16 cellular contexts compared by ENCODE assay signal in the genomic region with DNA sequence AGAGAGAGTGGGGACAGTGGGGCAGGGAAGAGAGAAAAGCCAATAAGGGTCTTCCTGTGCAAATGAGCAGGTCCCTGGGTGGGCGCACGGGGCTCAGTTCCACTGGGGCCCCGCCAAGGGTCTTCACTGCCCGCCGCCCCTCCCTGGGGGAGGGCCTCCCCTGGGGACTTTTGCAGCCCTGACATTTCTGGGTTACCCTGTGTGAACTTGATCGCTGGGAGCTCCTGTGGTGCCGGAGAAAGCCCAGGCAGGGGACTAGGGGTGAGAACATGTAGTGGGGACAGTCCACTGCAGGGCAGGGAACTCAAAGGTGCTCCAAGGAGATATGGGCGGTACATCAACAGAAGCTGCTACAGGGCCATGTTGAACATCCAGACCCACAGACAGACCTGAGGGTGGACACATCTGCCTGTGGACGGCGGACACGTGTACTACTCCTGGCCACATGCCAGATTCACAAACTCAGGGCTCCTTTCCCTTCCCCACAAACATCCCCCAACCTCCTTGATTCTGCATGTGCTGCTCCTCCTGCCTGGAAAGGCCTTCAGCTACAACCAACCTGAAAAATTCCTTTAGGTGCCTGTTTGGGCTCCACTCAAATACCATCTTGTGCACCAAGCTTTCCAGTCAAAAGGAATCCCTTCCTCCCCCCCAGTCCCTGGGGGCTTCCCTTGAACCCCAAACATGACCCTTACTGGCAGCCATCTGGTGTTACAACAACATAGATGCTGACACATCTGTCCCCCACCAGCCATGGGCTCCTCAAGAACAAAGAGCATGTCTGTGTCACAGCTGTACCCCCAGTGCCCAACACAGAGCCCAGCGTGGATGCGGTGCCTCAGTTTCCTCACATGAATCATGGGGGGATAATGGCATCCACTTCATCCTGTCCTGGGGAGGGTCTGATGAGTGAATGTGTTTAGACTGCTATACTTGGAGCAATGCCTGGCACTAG. TPM values are rescaled to one million over a fixed set of nuclear protein-coding genes. Genes with fewer than 3 reads are reported as not detected.
DNase-seq lines count a peak whose midpoint lies in the region; ATAC-seq lines count a peak whose summit lies in the region.
"Had no signal": no experiment of that assay in that cellular context is flagged by ENCODE, and none has a peak within 500 bp of the region (broad histone marks: within the 10 kb centered on the region; RNA-seq: fewer than 3 reads in every experiment).

No MANE protein-coding gene starts in this region.

- no peak overlapping the region for H3K4me3 Mint-ChIP-seq in activated T-cell treated with anti-CD3 and anti-CD28 coated beads, Interleukin-2, amount 50 U/mL, for 24 hours
- no peak overlapping the region for H3K4me3 Mint-ChIP-seq in activated CD4-positive, alpha-beta memory T cell treated with anti-CD3 and anti-CD28 coated beads, Interleukin-2, amount 10 ng/mL, durations not matched to agents 7 days and 5 days
- no peak overlapping the region for H3K4me3 Mint-ChIP-seq in stimulated activated naive B cell treated with anti-CD40 and anti-IgM and Interleukin-4, amounts not matched to agents 10 μg/mL and 1 μg/mL and 100 μg/mL, for 72 hours
- H3K4me3 Mint-ChIP-seq: activated CD4-positive, alpha-beta T cell treated with anti-CD3 and anti-CD28 coated beads for 36 hours had no signal

- in situ Hi-C loops in KBM-7 (cut with MboI; ENCODE audit: low pct_unique_long_range_greater_than_20kb, low sequenced_read_pairs) = no loop called here

- no peaks in the 10 kb centered on the region for H3K9me3 Mint-ChIP-seq in activated T-cell treated with anti-CD3 and anti-CD28 coated beads, Interleukin-2, amount 50 U/mL, for 24 hours
- no peaks in the 10 kb centered on the region for H3K9me3 Mint-ChIP-seq in activated CD4-positive, alpha-beta memory T cell treated with anti-CD3 and anti-CD28 coated beads, Interleukin-2, amount 10 ng/mL, durations not matched to agents 7 days and 5 days
- no peaks in the 10 kb centered on the region for H3K9me3 Mint-ChIP-seq in stimulated activated naive B cell treated with anti-CD40 and anti-IgM and Interleukin-4, amounts not matched to agents 10 μg/mL and 1 μg/mL and 100 μg/mL, for 72 hours

- CTCF ChIA-PET in activated CD4-positive, alpha-beta memory T cell treated with anti-CD3 and anti-CD28 coated beads, Interleukin-2, amount 10 ng/mL, durations not matched to agents 7 days and 5 days (lab: Charles Lee) = interaction anchor here (1.1 kb wide), 1 partner anchor 13 kb away, joined by 3 read pairs; no protein-coding TSS in a partner anchor

- H3K27ac Mint-ChIP-seq in activated T-cell treated with anti-CD3 and anti-CD28 coated beads, Interleukin-2, amount 50 U/mL, for 24 hours = no peak overlapping the region
- H3K27ac Mint-ChIP-seq in activated CD4-positive, alpha-beta memory T cell treated with anti-CD3 and anti-CD28 coated beads, Interleukin-2, amount 10 ng/mL, durations not matched to agents 7 days and 5 days = peak overlapping the region; percentile 42
- H3K27ac Mint-ChIP-seq in stimulated activated naive B cell treated with anti-CD40 and anti-IgM and Interleukin-4, amounts not matched to agents 10 μg/mL and 1 μg/mL and 100 μg/mL, for 72 hours = peak overlapping the region; percentile 93
- H3K27ac Mint-ChIP-seq: activated CD4-positive, alpha-beta T cell treated with anti-CD3 and anti-CD28 coated beads for 36 hours had no signal

- peaks cover 82% of the 10 kb centered on the region for H3K4me1 Mint-ChIP-seq in activated T-cell treated with anti-CD3 and anti-CD28 coated beads, Interleukin-2, amount 50 U/mL, for 24 hours (ENCODE audit: low read depth)
- H3K4me1 Mint-ChIP-seq in activated CD4-positive, alpha-beta memory T cell treated with anti-CD3 and anti-CD28 coated beads, Interleukin-2, amount 10 ng/mL, durations not matched to agents 7 days and 5 days = peaks cover 84% of the 10 kb centered on the region
- peaks cover 78 to 97% of the 10 kb centered on the region in 2 donors for H3K4me1 Mint-ChIP-seq in stimulated activated naive B cell treated with anti-CD40 and anti-IgM and Interleukin-4, amounts not matched to agents 10 μg/mL and 1 μg/mL and 100 μg/mL, for 72 hours

- peak; percentile 29 for DNase-seq in activated T-cell treated with anti-CD3 and anti-CD28 coated beads, Interleukin-2, amount 50 U/mL, for 24 hours
- DNase-seq in activated T-cell treated with anti-CD3 and anti-CD28 coated beads, Interleukin-2, amount 50 U/mL, for 48 hours = no peak
- no peak for DNase-seq in activated CD4-positive, alpha-beta memory T cell treated with anti-CD3 and anti-CD28 coated beads, Interleukin-2, amount 10 ng/mL, durations not matched to agents 7 days and 5 days
- peak; percentile 47 for DNase-seq in islet precursor cell
- DNase-seq in stimulated activated naive B cell treated with anti-CD40 and anti-IgM and Interleukin-4, amounts not matched to agents 10 μg/mL and 1 μg/mL and 100 μg/mL, for 72 hours = no peak
- no peak for DNase-seq in amygdala (lab: John Stamatoyannopoulos, UW)
- no peak for DNase-seq in KBM-7
- DNase-seq: activated CD4-positive, alpha-beta T cell treated with anti-CD3 and anti-CD28 coated beads for 36 hours; gastrocnemius medialis; NCI-H187; NCI-H446; SHP77; stimulated activated naive CD4-positive, alpha-beta T cell treated with Interleukin-2 at 50 U/mL for 16 hours had no signal

- ATAC-seq in stimulated activated naive B cell treated with anti-CD40 and anti-IgM and Interleukin-4, amounts not matched to agents 10 μg/mL and 1 μg/mL and 100 μg/mL, for 72 hours (replicated peaks) = no peak
- no peak for ATAC-seq in HG02571 (IDR thresholded peaks at IDR 0.05; ENCODE audit: unreplicated experiment)
- ATAC-seq: A549; activated CD4-positive, alpha-beta T cell treated with anti-CD3 and anti-CD28 coated beads for 36 hours; gastrocnemius medialis; GM12878 had no signal

- POLR2A ChIA-PET in activated CD4-positive, alpha-beta memory T cell treated with anti-CD3 and anti-CD28 coated beads, Interleukin-2, amount 10 ng/mL, durations not matched to agents 7 days and 5 days (lab: Charles Lee) = interaction anchor here (1.4 to 5.8 kb wide), 2 partner anchors 11 to 72 kb away, joined by 4 to 68 read pairs; no protein-coding TSS in a partner anchor

- H3K27me3 Mint-ChIP-seq in activated T-cell treated with anti-CD3 and anti-CD28 coated beads, Interleukin-2, amount 50 U/mL, for 24 hours = no peaks in the 10 kb centered on the region
- no peaks in the 10 kb centered on the region for H3K27me3 Mint-ChIP-seq in activated CD4-positive, alpha-beta memory T cell treated with anti-CD3 and anti-CD28 coated beads, Interleukin-2, amount 10 ng/mL, durations not matched to agents 7 days and 5 days
- no peaks in the 10 kb centered on the region for H3K27me3 Mint-ChIP-seq in stimulated activated naive B cell treated with anti-CD40 and anti-IgM and Interleukin-4, amounts not matched to agents 10 μg/mL and 1 μg/mL and 100 μg/mL, for 72 hours
- H3K27me3 Mint-ChIP-seq: activated CD4-positive, alpha-beta T cell treated with anti-CD3 and anti-CD28 coated beads for 36 hours had no signal

- no peaks in the 10 kb centered on the region for H3K36me3 Mint-ChIP-seq in activated T-cell treated with anti-CD3 and anti-CD28 coated beads, Interleukin-2, amount 50 U/mL, for 24 hours (ENCODE audit: low read depth)
- no peaks in the 10 kb centered on the region for H3K36me3 Mint-ChIP-seq in activated CD4-positive, alpha-beta memory T cell treated with anti-CD3 and anti-CD28 coated beads, Interleukin-2, amount 10 ng/mL, durations not matched to agents 7 days and 5 days (ENCODE audit: low read depth)
- peaks cover 0 to 3% of the 10 kb centered on the region in 2 donors for H3K36me3 Mint-ChIP-seq in stimulated activated naive B cell treated with anti-CD40 and anti-IgM and Interleukin-4, amounts not matched to agents 10 μg/mL and 1 μg/mL and 100 μg/mL, for 72 hours

RNA-seq across cellular contexts. Expression of gene NEK6, which starts 42.9 kb away (rescaled TPM):
- 10 to 100 TPM; 16.9 to 18.9 TPM for total RNA-seq in activated CD4-positive, alpha-beta memory T cell treated with anti-CD3 and anti-CD28 coated beads, Interleukin-2, amount 10 ng/mL, durations not matched to agents 7 days and 5 days

Comparison
In these comparisons a context has a peak if more than half of its experiments do, and no peak if none do; other contexts are left out.
1. DNase-seq: peak in activated T-cell treated with anti-CD3 and anti-CD28 coated beads, Interleukin-2, amount 50 U/mL, for 24 hours (single experiment) and islet precursor cell (single experiment); none in activated T-cell treated with anti-CD3 and anti-CD28 coated beads, Interleukin-2, amount 50 U/mL, for 48 hours (0 of 2), activated CD4-positive, alpha-beta memory T cell treated with anti-CD3 and anti-CD28 coated beads, Interleukin-2, amount 10 ng/mL, durations not matched to agents 7 days and 5 days (single experiment), stimulated activated naive B cell treated with anti-CD40 and anti-IgM and Interleukin-4, amounts not matched to agents 10 μg/mL and 1 μg/mL and 100 μg/mL, for 72 hours (single experiment), amygdala (0 of 56) and KBM-7 (single experiment).